8 cellular contexts compared by ENCODE assay signal in genomic region chr4:145177511-145177905, GRCh38.
A peak's percentile ranks its signal among the peaks of the same experiment; 100 is the strongest.
DNase-seq lines count a peak whose midpoint lies in the region; ATAC-seq and TF ChIP-seq lines count a peak whose summit lies in the region.

No MANE protein-coding gene starts in this region.

- ATAC-seq in GM18907 (IDR thresholded peaks at IDR 0.05; ENCODE audit: unreplicated experiment) = no peak

- peaks cover 9% of the 10 kb centered on the region for H3F3A ChIP-seq in SU-DHL-6 (ENCODE audit: insufficient read depth)

- peaks cover 70% of the 10 kb centered on the region for H3K79me2 ChIP-seq in SU-DHL-6 (ENCODE audit: insufficient read depth, low read length)

- H3K4me3 ChIP-seq in GM06990 (replicated peaks; ENCODE audit: low read depth, low read length) (peak overlapping the region; percentile 66), SU-DHL-6 (ENCODE audit: insufficient read depth, low read length, poor library complexity, severe bottlenecking) (peak overlapping the region; percentile 88), retinal pigment epithelial cell (ENCODE audit: low read length) (peak overlapping the region; percentile 84)

- H2AFZ ChIP-seq in SU-DHL-6 (ENCODE audit: low read depth, low read length, severe bottlenecking) = no peak overlapping the region

- H3K27me3 ChIP-seq in GM06990 (replicated peaks; ENCODE audit: control insufficient read depth, insufficient read depth, low read length) = no peaks in the 10 kb centered on the region
- no peaks in the 10 kb centered on the region for H3K27me3 ChIP-seq in SU-DHL-6 (ENCODE audit: low read length)

- no peaks in the 10 kb centered on the region for H4K20me1 ChIP-seq in SU-DHL-6 (ENCODE audit: low read depth, low read length)

- no peak for TF ChIP-seq CTCF in GM06990 (IDR thresholded peaks at IDR 0.05; ENCODE audit: insufficient read depth, low read length, poor library complexity, severe bottlenecking)
- no peak for TF ChIP-seq CTCF in SU-DHL-6 (IDR thresholded peaks at IDR 0.05; ENCODE audit: insufficient read depth, low read length, poor library complexity, severe bottlenecking)
- TF ChIP-seq CTCF in retinal pigment epithelial cell (conservative IDR thresholded peaks at IDR 0.05; ENCODE audit: low read depth, low read length) = no peak

- H3K4me2 ChIP-seq in SU-DHL-6 (ENCODE audit: low read depth, low read length, poor library complexity, severe bottlenecking) = peak overlapping the region; percentile 75

- peak overlapping the region; percentile 91 for H3K27ac ChIP-seq in SU-DHL-6 (ENCODE audit: low read depth, low read length)

- H3K36me3 ChIP-seq in GM06990 (ENCODE audit: control insufficient read depth, insufficient read depth, low read length) = no peaks in the 10 kb centered on the region; the same call in 1 of the 2 replicates
- 0 out of 2 replicates have a peak, but pooled peaks cover 10% of the 10 kb centered on the region for H3K36me3 ChIP-seq in SU-DHL-6 (ENCODE audit: low read length)

- no peaks in the 10 kb centered on the region for H3K9me3 ChIP-seq in SU-DHL-6 (ENCODE audit: insufficient read depth, low read length)

- H3K9ac ChIP-seq in SU-DHL-6 (ENCODE audit: low read length) = peak overlapping the region; percentile 82

- DNase-seq in GM06990 (ENCODE audit: extremely low read depth, insufficient read length) = no peak
- DNase-seq in fibroblast of gingiva (ENCODE audit: low read depth) = peak; percentile 14
- DNase-seq in retinal pigment epithelial cell (ENCODE audit: low read depth) = no peak
- DNase-seq in amniotic stem cell (lab: John Stamatoyannopoulos, UW) = no peak
- DNase-seq in activated CD8-positive, alpha-beta memory T cell treated with anti-CD3 and anti-CD28 coated beads, Interleukin-2, amount 50 U/mL, for 4 hours = no peak
- DNase-seq in stimulated activated CD4-positive, alpha-beta T cell treated with anti-CD3 and anti-CD28 coated beads, Interleukin-1b, Interleukin-23, amount 100 ng/mL, for 48 hours = no peak

- H3K9me2 ChIP-seq in SU-DHL-6 (replicated peaks; ENCODE audit: insufficient read depth, low read length) = no peaks in the 10 kb centered on the region
